In genomic region chr10:132363921-132364593, GRCh38 we compare ENCODE assay signal across 8 cellular contexts. TPM values are rescaled to one million over a fixed set of nuclear protein-coding genes. Genes with fewer than 3 reads are reported as not detected.
DNase-seq lines count a peak whose midpoint lies in the region; ATAC-seq, FAIRE-seq and TF ChIP-seq lines count a peak whose summit lies in the region.

No MANE protein-coding gene starts in this region.

- TF ChIP-seq CTCF in GM12878 (IDR thresholded peaks at IDR 0.05 in 2 of 3, conservative IDR thresholded peaks at IDR 0.05 in 1 of 3; ENCODE audit: control insufficient read depth in 2 of 3, extremely low read depth in 1 of 3, insufficient read depth in 1 of 3, low read depth in 3 of 3, low read length in 3 of 3), result no peak
- TF ChIP-seq CTCF in HepG2 (CRISPR knock-in tag; IDR thresholded peaks at IDR 0.05), result no peak

- DNase-seq in AG20443 (ENCODE audit: low spot score), result peak; percentile 53
- peak; percentile 13 for DNase-seq in GM12878 (ENCODE audit: low read depth, low spot score)
- DNase-seq in HepG2 (ENCODE audit: low spot score), result peak; percentile 45
- no peak for DNase-seq in GDM1 (lab: John Stamatoyannopoulos, UW)
- DNase-seq in NCI-H1105 treated with DMSO at 0.1 percent for 48 hours (lab: John Stamatoyannopoulos, UW), result no peak
- no peak for DNase-seq in NCI-H128 (lab: John Stamatoyannopoulos, UW; ENCODE audit: unreplicated experiment)

- H3K9me3 ChIP-seq in GM12878 (replicated peaks; ENCODE audit: control insufficient read depth, insufficient read depth, low read length), result no peaks in the 10 kb centered on the region; the same call in 2 of the 3 replicates
- H3K9me3 ChIP-seq in HepG2 (ENCODE audit: low read length), result no peaks in the 10 kb centered on the region

- in situ Hi-C loops in GM12878 (cut with MboI) (no loop called here), HepG2 (cut with HindIII; ENCODE audit: extremely low pct_ligation_motif_present, low pct_unique_long_range_greater_than_20kb) (no loop called here)

- H3K4me3 ChIP-seq in GM12878 (no peak overlapping the region), HepG2 (replicated peaks in 1 of 3; ENCODE audit: insufficient read depth in 1 of 3, low read depth in 2 of 3, low read length in 3 of 3) (no peak overlapping the region)

- RAD21 ChIA-PET in GM12878 (lab: Charles Lee; ENCODE audit: unreplicated experiment), result no interaction called here

- H3K9ac ChIP-seq in GM12878 (ENCODE audit: control insufficient read depth, insufficient read depth, low read length), result no peak overlapping the region
- H3K9ac ChIP-seq in HepG2 (ENCODE audit: insufficient read depth, low read depth, low read length), result no peak overlapping the region

- H2AFZ ChIP-seq in GM12878 (ENCODE audit: control insufficient read depth, low read depth, low read length) (no peak overlapping the region), HepG2 (ENCODE audit: low read length) (no peak overlapping the region)

- TF ChIP-seq EP300 in GM12878 (IDR thresholded peaks at IDR 0.05; ENCODE audit: borderline replicate concordance in 1 of 2, control insufficient read depth in 1 of 2, low read depth in 2 of 2, low read length in 2 of 2) (no peak), HepG2 (IDR thresholded peaks at IDR 0.05; ENCODE audit: low read depth in 2 of 2, low read length in 2 of 2) (no peak), HepG2 (CRISPR knock-in tag; IDR thresholded peaks at IDR 0.05; ENCODE audit: borderline replicate concordance) (no peak)

- intact Hi-C loops in GM12878 (cut with micrococcal nuclease; ENCODE audit: unreplicated experiment) (no loop called here), HepG2 (cut with micrococcal nuclease; ENCODE audit: unreplicated experiment) (no loop called here)

- CTCF ChIA-PET in GM12878 (lab: Yijun Ruan, JAX) (no interaction called here), HepG2 (lab: Yijun Ruan, JAX; ENCODE audit: low intra/inter-chr PET ratio, low total read pairs) (no interaction called here)

- no peaks in the 10 kb centered on the region for H4K20me1 ChIP-seq in GM12878 (ENCODE audit: control insufficient read depth, insufficient read depth)
- no peaks in the 10 kb centered on the region; the same call in 1 of the 2 replicates for H4K20me1 ChIP-seq in HepG2 (ENCODE audit: insufficient read depth, low read length)

- FAIRE-seq in GM12878 (lab: Jason Lieb, UNC) (peak; percentile 100), HepG2 (lab: Jason Lieb, UNC) (peak; percentile 100)

- H3K36me3 ChIP-seq in GM12878 (ENCODE audit: control insufficient read depth in 2 of 2, insufficient read depth in 2 of 2, low read length in 1 of 2) (no peaks in the 10 kb centered on the region), HepG2 (replicated peaks in 1 of 2; ENCODE audit: control insufficient read depth in 1 of 2, insufficient read depth in 2 of 2, low read length in 2 of 2) (no peaks in the 10 kb centered on the region)

- no peaks in the 10 kb centered on the region for H3K27me3 ChIP-seq in GM12878 (replicated peaks in 1 of 2; ENCODE audit: control insufficient read depth in 2 of 2, insufficient read depth in 2 of 2, low read length in 1 of 2)
- no peaks in the 10 kb centered on the region for H3K27me3 ChIP-seq in HepG2 (ENCODE audit: control insufficient read depth in 1 of 2, insufficient read depth in 2 of 2, low read length in 2 of 2)

- H3K4me1 ChIP-seq in GM12878 (ENCODE audit: control insufficient read depth, insufficient read depth, low read length), result no peaks in the 10 kb centered on the region
- no peaks in the 10 kb centered on the region for H3K4me1 ChIP-seq in HepG2 (ENCODE audit: insufficient read depth, low read length)

- TF ChIP-seq RAD21 in GM12878 (IDR thresholded peaks at IDR 0.05; ENCODE audit: insufficient read depth, low read depth, low read length) (no peak), HepG2 (CRISPR knock-in tag; IDR thresholded peaks at IDR 0.05) (no peak)

- POLR2A ChIA-PET in GM12878 (lab: Charles Lee) (no interaction called here), HepG2 (lab: Yijun Ruan, JAX) (no interaction called here)

- SMC1A ChIA-PET in GM12878 (lab: Charles Lee; ENCODE audit: uncharacterized antibody, unreplicated experiment), result no interaction called here

- 38% methylated on average over 14 of the region's 16 CpGs for WGBS in GM12878 (ENCODE audit: insufficient coverage, insufficient replicate concordance, low lambda C conversion rate, missing lambda C conversion rate)
- WGBS in HepG2 (ENCODE audit: low lambda C conversion rate), result 52% methylated on average over 16 of the region's 16 CpGs

- no peak overlapping the region for H3K4me2 ChIP-seq in GM12878 (ENCODE audit: control insufficient read depth, insufficient read depth)
- no peak overlapping the region for H3K4me2 ChIP-seq in HepG2 (ENCODE audit: low read depth, low read length)

- H3K79me2 ChIP-seq in GM12878 (ENCODE audit: control insufficient read depth, insufficient read depth, low read length) (no peaks in the 10 kb centered on the region), HepG2 (ENCODE audit: insufficient read depth, low read length) (no peaks in the 10 kb centered on the region)

- TF ChIP-seq POLR2A in GM12878 (IDR thresholded peaks at IDR 0.05; ENCODE audit: low read depth, low read length), result no peak
- TF ChIP-seq POLR2A in HepG2 (IDR thresholded peaks at IDR 0.05; ENCODE audit: insufficient read depth in 1 of 2, low read depth in 2 of 2, low read length in 2 of 2), result no peak

- ATAC-seq in GM21360 (IDR thresholded peaks at IDR 0.05; ENCODE audit: unreplicated experiment), result peak; percentile 74
- ATAC-seq in GM12878, result 0 out of 3 replicates have a peak, but pooled peaks have one; percentile 20
- peak; percentile 82 for ATAC-seq in HepG2
- no peak for ATAC-seq in HG02884 (IDR thresholded peaks at IDR 0.05; ENCODE audit: unreplicated experiment)

- H3K27ac ChIP-seq in GM12878 (ENCODE audit: control insufficient read depth, insufficient read depth) (no peak overlapping the region), HepG2 (ENCODE audit: extremely low read length, insufficient read depth, low read length) (no peak overlapping the region)

- BruUV-seq in GM12878 (replicated peaks; lab: Mats Ljungman, UMichigan), result no TSS peak
- no TSS peak for BruUV-seq in HepG2 (replicated peaks; lab: Mats Ljungman, UMichigan)

RNA-seq across cellular contexts. Expression of gene LRRC27, which starts 32.1 kb away (rescaled TPM):
- 16.5 and 22.5 TPM in 2 replicates for total RNA-seq in GM12878 (2013; cell fraction: nucleolus; rRNA removed)
- total RNA-seq in GM12878 (2014; rRNA removed), result 6.3 and 6.8 TPM in 2 replicates
- 3.8 and 5.0 TPM in 2 replicates for total RNA-seq in GM12878 (2014; rRNA removed; fragmentation: Illumina TruSeq; extraction: Trizol)
- total RNA-seq in GM12878 (2021), result 3.3 and 4.5 TPM in 2 replicates
- 4.1 TPM for polyA plus RNA-seq in GM12878 (2011; ENCODE audit: low read depth)
- 0.62 and 0.84 TPM in 2 replicates for polyA plus RNA-seq in GM12878 (2011; rRNA removed)
- 0.72 and 0.82 TPM in 2 replicates for polyA plus RNA-seq in GM12878 (2011; cell fraction: cytosol; rRNA removed)
- 2.5 and 2.8 TPM in 2 replicates for polyA plus RNA-seq in GM12878 (2011; cell fraction: nucleus; rRNA removed)
- polyA plus RNA-seq in GM12878 (2012), result 4.0 and 4.5 TPM in 2 replicates
- 4.6 and 6.4 TPM in 2 replicates for polyA plus RNA-seq in GM12878 (2014; fragmentation: Illumina TruSeq; extraction: Trizol)
- polyA plus RNA-seq in GM12878 (2014; fragmentation: Nextera tagmentation; extraction: Ambion mirVana), result under 1 TPM; 0.48 to 0.80 TPM
- polyA plus RNA-seq in GM12878 (2014; rRNA removed), result 4.3 and 6.9 TPM in 2 replicates
- polyA plus RNA-seq in GM12878 (2016; fragmentation: Nextera tagmentation; extraction: Ambion mirVana), result 1 to 10 TPM; 4.8 to 6.5 TPM
- 0.36 TPM in 1 of 2 replicates, not detected in the other for polyA minus RNA-seq in GM12878 (2011; rRNA and poly(A)+ RNA removed)
- not detected in 2 replicates for polyA minus RNA-seq in GM12878 (2011; cell fraction: cytosol; rRNA and poly(A)+ RNA removed)
- polyA minus RNA-seq in GM12878 (2011; cell fraction: nucleus; rRNA and poly(A)+ RNA removed), result 0.73 and 1.2 TPM in 2 replicates
- total RNA-seq in HepG2 (2016; rRNA removed; fragmentation: Illumina TruSeq; extraction: Trizol), result 3.9 and 4.6 TPM in 2 replicates
- 2.1 and 2.2 TPM in 2 replicates for total RNA-seq in HepG2 (2016; cell fraction: cytosol; rRNA removed; fragmentation: Illumina TruSeq; extraction: Trizol; ENCODE audit: low read depth)
- total RNA-seq in HepG2 (2016; cell fraction: insoluble cytoplasmic fraction; rRNA removed; fragmentation: Illumina TruSeq; extraction: Trizol), result 3.2 and 4.3 TPM in 2 replicates
- total RNA-seq in HepG2 (2016; cell fraction: membrane; rRNA removed; fragmentation: Illumina TruSeq; extraction: Trizol), result 2.1 and 2.5 TPM in 2 replicates
- 5.9 and 7.5 TPM in 2 replicates for total RNA-seq in HepG2 (2016; cell fraction: nucleus; rRNA removed; fragmentation: Illumina TruSeq; extraction: Trizol)
- polyA plus RNA-seq in HepG2 (2011; rRNA removed), result 4.2 and 4.3 TPM in 2 replicates
- 1.8 and 1.9 TPM in 2 replicates for polyA plus RNA-seq in HepG2 (2011; cell fraction: cytosol; rRNA removed)
- polyA plus RNA-seq in HepG2 (2011; cell fraction: nucleus; rRNA removed), result 14.3 and 14.5 TPM in 2 replicates
- polyA plus RNA-seq in HepG2 (2012), result 3.2 and 3.6 TPM in 2 replicates
- polyA plus RNA-seq in HepG2 (2016; cell fraction: cytosol; fragmentation: Illumina TruSeq; extraction: Trizol; ENCODE audit: low read depth), result 0.82 and 0.88 TPM in 2 replicates
- polyA plus RNA-seq in HepG2 (2016; cell fraction: insoluble cytoplasmic fraction; fragmentation: Illumina TruSeq; extraction: Trizol; ENCODE audit: low read depth), result 3.6 and 4.7 TPM in 2 replicates
- 2.6 and 2.7 TPM in 2 replicates for polyA plus RNA-seq in HepG2 (2016; cell fraction: membrane; fragmentation: Illumina TruSeq; extraction: Trizol; ENCODE audit: low read depth)
- 11.7 and 14.6 TPM in 2 replicates for polyA plus RNA-seq in HepG2 (2016; cell fraction: nucleus; fragmentation: Illumina TruSeq; extraction: Trizol; ENCODE audit: insufficient read depth, low read depth)
- polyA minus RNA-seq in HepG2 (2011; rRNA and poly(A)+ RNA removed; ENCODE audit: low replicate concordance), result 2.7 and 3.0 TPM in 2 replicates
- polyA minus RNA-seq in HepG2 (2011; cell fraction: cytosol; rRNA and poly(A)+ RNA removed), result 0.88 and 1.4 TPM in 2 replicates
- polyA minus RNA-seq in HepG2 (2011; cell fraction: nucleus; rRNA and poly(A)+ RNA removed), result 11.1 and 12.3 TPM in 2 replicates

RNA-seq across cellular contexts. Expression of gene PWWP2B, which starts 32.9 kb away (rescaled TPM):
- 0.44 and 0.90 TPM in 2 replicates for total RNA-seq in GM12878 (2013; cell fraction: nucleolus; rRNA removed)
- 0.38 and 0.56 TPM in 2 replicates for total RNA-seq in GM12878 (2014; rRNA removed)
- 0.04 TPM in 1 of 2 replicates, not detected in the other for total RNA-seq in GM12878 (2014; rRNA removed; fragmentation: Illumina TruSeq; extraction: Trizol)
- total RNA-seq in GM12878 (2021), result 0.72 and 0.87 TPM in 2 replicates
- not detected for polyA plus RNA-seq in GM12878 (2011; ENCODE audit: low read depth)
- not detected in 2 replicates for polyA plus RNA-seq in GM12878 (2011; rRNA removed)
- polyA plus RNA-seq in GM12878 (2011; cell fraction: cytosol; rRNA removed), result 0.03 TPM in 1 of 2 replicates, not detected in the other
- polyA plus RNA-seq in GM12878 (2011; cell fraction: nucleus; rRNA removed), result not detected in 2 replicates
- polyA plus RNA-seq in GM12878 (2012), result 0.22 and 0.49 TPM in 2 replicates
- polyA plus RNA-seq in GM12878 (2014; fragmentation: Illumina TruSeq; extraction: Trizol), result 0.04 TPM in 1 of 2 replicates, not detected in the other
- not detected for polyA plus RNA-seq in GM12878 (2014; fragmentation: Nextera tagmentation; extraction: Ambion mirVana)
- 0.30 and 0.59 TPM in 2 replicates for polyA plus RNA-seq in GM12878 (2014; rRNA removed)
- under 1 TPM in 1 of 2 experiments, not detected in 1; 0.14 TPM for polyA plus RNA-seq in GM12878 (2016; fragmentation: Nextera tagmentation; extraction: Ambion mirVana)
- polyA minus RNA-seq in GM12878 (2011; rRNA and poly(A)+ RNA removed), result not detected in 2 replicates
- polyA minus RNA-seq in GM12878 (2011; cell fraction: cytosol; rRNA and poly(A)+ RNA removed), result 0.67 TPM in 1 of 2 replicates, not detected in the other
- polyA minus RNA-seq in GM12878 (2011; cell fraction: nucleus; rRNA and poly(A)+ RNA removed), result not detected in 2 replicates
- total RNA-seq in HepG2 (2016; rRNA removed; fragmentation: Illumina TruSeq; extraction: Trizol), result 3.5 and 4.7 TPM in 2 replicates
- 1.3 and 1.8 TPM in 2 replicates for total RNA-seq in HepG2 (2016; cell fraction: cytosol; rRNA removed; fragmentation: Illumina TruSeq; extraction: Trizol; ENCODE audit: low read depth)
- 3.2 and 5.1 TPM in 2 replicates for total RNA-seq in HepG2 (2016; cell fraction: insoluble cytoplasmic fraction; rRNA removed; fragmentation: Illumina TruSeq; extraction: Trizol)
- total RNA-seq in HepG2 (2016; cell fraction: membrane; rRNA removed; fragmentation: Illumina TruSeq; extraction: Trizol), result 3.2 and 3.7 TPM in 2 replicates
- total RNA-seq in HepG2 (2016; cell fraction: nucleus; rRNA removed; fragmentation: Illumina TruSeq; extraction: Trizol), result 2.9 and 3.1 TPM in 2 replicates
- 2.3 and 3.7 TPM in 2 replicates for polyA plus RNA-seq in HepG2 (2011; rRNA removed)
- polyA plus RNA-seq in HepG2 (2011; cell fraction: cytosol; rRNA removed), result 3.1 and 4.4 TPM in 2 replicates
- 12.7 and 14.5 TPM in 2 replicates for polyA plus RNA-seq in HepG2 (2011; cell fraction: nucleus; rRNA removed)
- polyA plus RNA-seq in HepG2 (2012), result 2.3 and 4.1 TPM in 2 replicates
- polyA plus RNA-seq in HepG2 (2016; cell fraction: cytosol; fragmentation: Illumina TruSeq; extraction: Trizol; ENCODE audit: low read depth), result 1.2 and 1.3 TPM in 2 replicates
- polyA plus RNA-seq in HepG2 (2016; cell fraction: insoluble cytoplasmic fraction; fragmentation: Illumina TruSeq; extraction: Trizol; ENCODE audit: low read depth), result 2.8 and 3.2 TPM in 2 replicates
- 2.2 and 2.3 TPM in 2 replicates for polyA plus RNA-seq in HepG2 (2016; cell fraction: membrane; fragmentation: Illumina TruSeq; extraction: Trizol; ENCODE audit: low read depth)
- polyA plus RNA-seq in HepG2 (2016; cell fraction: nucleus; fragmentation: Illumina TruSeq; extraction: Trizol; ENCODE audit: insufficient read depth, low read depth), result 5.4 and 5.6 TPM in 2 replicates
- 3.9 and 6.3 TPM in 2 replicates for polyA minus RNA-seq in HepG2 (2011; rRNA and poly(A)+ RNA removed; ENCODE audit: low replicate concordance)
- 4.8 and 5.9 TPM in 2 replicates for polyA minus RNA-seq in HepG2 (2011; cell fraction: cytosol; rRNA and poly(A)+ RNA removed)
- polyA minus RNA-seq in HepG2 (2011; cell fraction: nucleus; rRNA and poly(A)+ RNA removed), result 2.7 and 3.5 TPM in 2 replicates

RNA-seq across cellular contexts. Expression of gene STK32C, which starts 56.3 kb away (rescaled TPM):
- total RNA-seq in GM12878 (2013; cell fraction: nucleolus; rRNA removed), result 2.5 and 5.1 TPM in 2 replicates
- total RNA-seq in GM12878 (2014; rRNA removed) (8.4 and 10.1 TPM in 2 replicates), GM12878 (2014; rRNA removed; fragmentation: Illumina TruSeq; extraction: Trizol) (3.8 and 4.5 TPM in 2 replicates), GM12878 (2021) (10.7 and 11.5 TPM in 2 replicates), HepG2 (2016; rRNA removed; fragmentation: Illumina TruSeq; extraction: Trizol) (18.9 and 19.4 TPM in 2 replicates)
- 8.7 TPM for polyA plus RNA-seq in GM12878 (2011; ENCODE audit: low read depth)
- polyA plus RNA-seq in GM12878 (2011; rRNA removed) (1.5 and 1.9 TPM in 2 replicates), GM12878 (2014; fragmentation: Illumina TruSeq; extraction: Trizol) (3.3 and 4.5 TPM in 2 replicates), GM12878 (2014; fragmentation: Nextera tagmentation; extraction: Ambion mirVana) (1 to 10 TPM; 1.6 to 4.1 TPM), GM12878 (2014; rRNA removed) (12.4 and 18.1 TPM in 2 replicates), GM12878 (2016; fragmentation: Nextera tagmentation; extraction: Ambion mirVana) (10 to 100 TPM; 10.5 to 11.3 TPM), HepG2 (2011; rRNA removed) (9.9 and 10.9 TPM in 2 replicates)
- polyA plus RNA-seq in GM12878 (2011; cell fraction: cytosol; rRNA removed), result 1.4 and 1.9 TPM in 2 replicates
- 1.1 and 2.6 TPM in 2 replicates for polyA plus RNA-seq in GM12878 (2011; cell fraction: nucleus; rRNA removed)
- polyA plus RNA-seq in GM12878 (2012), result 8.1 and 13.5 TPM in 2 replicates
- polyA minus RNA-seq in GM12878 (2011; rRNA and poly(A)+ RNA removed), result 0.62 TPM in 1 of 2 replicates, not detected in the other
- not detected in 2 replicates for polyA minus RNA-seq in GM12878 (2011; cell fraction: cytosol; rRNA and poly(A)+ RNA removed)
- polyA minus RNA-seq in GM12878 (2011; cell fraction: nucleus; rRNA and poly(A)+ RNA removed), result 0.36 and 0.96 TPM in 2 replicates
- total RNA-seq in HepG2 (2016; cell fraction: cytosol; rRNA removed; fragmentation: Illumina TruSeq; extraction: Trizol; ENCODE audit: low read depth), result 6.4 and 9.0 TPM in 2 replicates
- total RNA-seq in HepG2 (2016; cell fraction: insoluble cytoplasmic fraction; rRNA removed; fragmentation: Illumina TruSeq; extraction: Trizol), result 18.5 and 19.3 TPM in 2 replicates
- 13.9 and 14.9 TPM in 2 replicates for total RNA-seq in HepG2 (2016; cell fraction: membrane; rRNA removed; fragmentation: Illumina TruSeq; extraction: Trizol)
- total RNA-seq in HepG2 (2016; cell fraction: nucleus; rRNA removed; fragmentation: Illumina TruSeq; extraction: Trizol), result 8.4 and 10.8 TPM in 2 replicates
- 7.4 and 11.6 TPM in 2 replicates for polyA plus RNA-seq in HepG2 (2011; cell fraction: cytosol; rRNA removed)
- 13.7 and 17.7 TPM in 2 replicates for polyA plus RNA-seq in HepG2 (2011; cell fraction: nucleus; rRNA removed)
- 12.0 and 12.5 TPM in 2 replicates for polyA plus RNA-seq in HepG2 (2012)
- 9.3 and 10.8 TPM in 2 replicates for polyA plus RNA-seq in HepG2 (2016; cell fraction: cytosol; fragmentation: Illumina TruSeq; extraction: Trizol; ENCODE audit: low read depth)
- polyA plus RNA-seq in HepG2 (2016; cell fraction: insoluble cytoplasmic fraction; fragmentation: Illumina TruSeq; extraction: Trizol; ENCODE audit: low read depth), result 19.9 and 20.6 TPM in 2 replicates
- polyA plus RNA-seq in HepG2 (2016; cell fraction: membrane; fragmentation: Illumina TruSeq; extraction: Trizol; ENCODE audit: low read depth), result 11.2 and 12.1 TPM in 2 replicates
- 19.7 and 20.0 TPM in 2 replicates for polyA plus RNA-seq in HepG2 (2016; cell fraction: nucleus; fragmentation: Illumina TruSeq; extraction: Trizol; ENCODE audit: insufficient read depth, low read depth)
- 10.2 and 30.6 TPM in 2 replicates for polyA minus RNA-seq in HepG2 (2011; rRNA and poly(A)+ RNA removed; ENCODE audit: low replicate concordance)
- polyA minus RNA-seq in HepG2 (2011; cell fraction: cytosol; rRNA and poly(A)+ RNA removed), result 4.4 and 5.4 TPM in 2 replicates
- polyA minus RNA-seq in HepG2 (2011; cell fraction: nucleus; rRNA and poly(A)+ RNA removed), result 6.1 and 7.1 TPM in 2 replicates

Comparison
In these comparisons a context has a peak if more than half of its experiments do, and no peak if none do; other contexts are left out.
1. DNase-seq: peak in AG20443 (single experiment), GM12878 (single experiment) and HepG2 (single experiment); none in GDM1 (single experiment), NCI-H1105 treated with DMSO at 0.1 percent for 48 hours (single experiment) and NCI-H128 (single experiment).